Comparison of ENCODE assay signal across 21 cellular contexts in genomic region chr14:94375552-94376107, GRCh38. TPM values are rescaled to one million over a fixed set of nuclear protein-coding genes. Genes with fewer than 3 reads are reported as not detected.
DNase-seq lines count a peak whose midpoint lies in the region; ATAC-seq, FAIRE-seq and TF ChIP-seq lines count a peak whose summit lies in the region.
"Had no signal": no experiment of that assay in that cellular context is flagged by ENCODE, and none has a peak within 500 bp of the region (broad histone marks: within the 10 kb centered on the region; RNA-seq: fewer than 3 reads in every experiment).

No MANE protein-coding gene starts in this region.

- TF ChIP-seq POLR2A in HepG2 (IDR thresholded peaks at IDR 0.05; ENCODE audit: insufficient read depth in 1 of 2, low read depth in 2 of 2, low read length in 2 of 2) = 0 out of 4 replicates have a peak, but pooled peaks of 1 of the 2 experiments have one; percentile 19

- no peak overlapping the region for H3K4me3 ChIP-seq in BLaER1 treated with 17β-estradiol and CSF1 and Interleukin-3, amounts not matched to agents 10 nM and 100 nM
- H3K4me3 ChIP-seq in HUES48 (ENCODE audit: low read depth, low read length) (no peak overlapping the region), HepG2 (replicated peaks in 1 of 3; ENCODE audit: insufficient read depth in 1 of 3, low read depth in 2 of 3, low read length in 3 of 3) (0 out of 6 replicates have a peak overlapping the region, but pooled peaks of 1 of the 3 experiments have one; percentile 4), neutrophil (ENCODE audit: low read depth in 1 of 2, low read length in 1 of 2) (no peak overlapping the region)
- H3K4me3 ChIP-seq: A549, GM12878 had no signal

- no peak overlapping the region for H2AFZ ChIP-seq in HepG2 (ENCODE audit: low read length)

- TF ChIP-seq EP300 in HepG2 (IDR thresholded peaks at IDR 0.05; ENCODE audit: low read depth in 2 of 2, low read length in 2 of 2) (no peak), HepG2 (CRISPR knock-in tag; IDR thresholded peaks at IDR 0.05; ENCODE audit: borderline replicate concordance) (no peak)

- in situ Hi-C loops in HepG2 (cut with HindIII; ENCODE audit: extremely low pct_ligation_motif_present, low pct_unique_long_range_greater_than_20kb) = loop anchor here (5.0 kb wide), 1 partner anchor 37 kb away; no protein-coding TSS in a partner anchor

- TF ChIP-seq CTCF in HepG2 (CRISPR knock-in tag; IDR thresholded peaks at IDR 0.05) (no peak; the same call in 1 of the 2 replicates), neutrophil (IDR thresholded peaks at IDR 0.05) (no peak)

- peak; percentile 51 for ATAC-seq in HepG2
- no peak for ATAC-seq in HG02588 (IDR thresholded peaks at IDR 0.05; ENCODE audit: unreplicated experiment)
- ATAC-seq in HG03095 (IDR thresholded peaks at IDR 0.05; ENCODE audit: unreplicated experiment) = no peak
- ATAC-seq: A549, GM12878, HCT116 had no signal

- H3K27ac ChIP-seq in BLaER1 treated with 17β-estradiol and CSF1 and Interleukin-3, amounts not matched to agents 10 nM and 100 nM = peak overlapping the region in 2 of 11 experiments; percentile 30 to 38; a peak in 2 of 22 replicates
- H3K27ac ChIP-seq in HUES48 (ENCODE audit: low read depth, low read length) = peak overlapping the region; percentile 77
- H3K27ac ChIP-seq in HepG2 (ENCODE audit: extremely low read length, insufficient read depth, low read length) = peak overlapping the region; percentile 41
- H3K27ac ChIP-seq in neutrophil = peak overlapping the region; percentile 63
- H3K27ac ChIP-seq: A549, C4-2B had no signal

- no peak for DNase-seq in HepG2 (ENCODE audit: low spot score)
- no peak for DNase-seq in activated naive CD4-positive, alpha-beta T cell (lab: John Stamatoyannopoulos, UW)
- DNase-seq in germinal center (ENCODE audit: low spot score) = no peak
- DNase-seq: DMS 273 treated with DMSO at 0.1 percent for 48 hours, GDM1, NCI-H1048, NCI-H1436 treated with DMSO at 0.1 percent for 48 hours, NCI-H2029 treated with DMSO at 0.1 percent for 48 hours, NCI-H748 treated with DMSO at 0.1 percent for 48 hours had no signal

- H3K4me1 ChIP-seq in BLaER1 treated with 17β-estradiol and CSF1 and Interleukin-3, amounts not matched to agents 10 nM and 100 nM = peaks cover 4 to 72% (median 6%) of the 10 kb centered on the region in 10 experiments; a peak in 14 of 20 replicates
- peaks cover 19% of the 10 kb centered on the region; the same call in 1 of the 2 replicates for H3K4me1 ChIP-seq in HUES48 (ENCODE audit: control insufficient read depth, insufficient read depth, low read length)
- peaks cover 100% of the 10 kb centered on the region for H3K4me1 ChIP-seq in HepG2 (ENCODE audit: insufficient read depth, low read length)
- H3K4me1 ChIP-seq in neutrophil (ENCODE audit: control insufficient read depth in 1 of 2, insufficient read depth in 1 of 2, low read depth in 1 of 2, low read length in 1 of 2) = no peaks in the 10 kb centered on the region

- no TSS peak for BruUV-seq in HepG2 (replicated peaks; lab: Mats Ljungman, UMichigan)

- H3K4me2 ChIP-seq in BLaER1 treated with 17β-estradiol and CSF1 and Interleukin-3, amounts not matched to agents 10 nM and 100 nM = peak overlapping the region in 9 of 11 experiments; percentile 2 to 80 (median 27); a peak in 10 of 22 replicates
- H3K4me2 ChIP-seq in HepG2 (ENCODE audit: low read depth, low read length) = peak overlapping the region; percentile 30
- H3K4me2 ChIP-seq: A549 had no signal

- H3K9me3 ChIP-seq in BLaER1 treated with 17β-estradiol and CSF1 and Interleukin-3, amounts not matched to agents 10 nM and 100 nM (replicated peaks in 1 of 11) = no peaks in the 10 kb centered on the region
- H3K9me3 ChIP-seq in HUES48 (ENCODE audit: control insufficient read depth, insufficient read depth, low read length) = no peaks in the 10 kb centered on the region
- H3K9me3 ChIP-seq in HepG2 (ENCODE audit: low read length) = no peaks in the 10 kb centered on the region
- peaks cover 5% of the 10 kb centered on the region for H3K9me3 ChIP-seq in neutrophil
- H3K9me3 ChIP-seq: A549 had no signal

- FAIRE-seq in HepG2 (lab: Jason Lieb, UNC) = peak; percentile 84
- FAIRE-seq: A549, GM12878, GM18507 had no signal

- TF ChIP-seq RAD21 in HepG2 (CRISPR knock-in tag; IDR thresholded peaks at IDR 0.05) = no peak

- H3K36me3 ChIP-seq in BLaER1 treated with 17β-estradiol and CSF1 and Interleukin-3, amounts not matched to agents 10 nM and 100 nM = peaks cover 0 to 45% (median 0%) of the 10 kb centered on the region in 11 experiments; a peak in 8 of 22 replicates
- H3K36me3 ChIP-seq in HUES48 (ENCODE audit: control insufficient read depth, insufficient read depth, low read length) = no peaks in the 10 kb centered on the region
- peaks cover 17 to 25% of the 10 kb centered on the region in 2 experiments for H3K36me3 ChIP-seq in HepG2 (replicated peaks in 1 of 2; ENCODE audit: control insufficient read depth in 1 of 2, insufficient read depth in 2 of 2, low read length in 2 of 2)
- H3K36me3 ChIP-seq in neutrophil = peaks cover 48% of the 10 kb centered on the region

- H4K20me1 ChIP-seq in BLaER1 treated with 17β-estradiol and CSF1 and Interleukin-3, amounts not matched to agents 10 nM and 100 nM = no peaks in the 10 kb centered on the region
- H4K20me1 ChIP-seq in HepG2 (ENCODE audit: insufficient read depth, low read length) = peaks cover 39% of the 10 kb centered on the region

- CTCF ChIA-PET in HepG2 (lab: Yijun Ruan, JAX; ENCODE audit: low intra/inter-chr PET ratio, low total read pairs) = interaction anchor here (0.7 to 1.0 kb wide), 2 partner anchors 20 to 37 kb away, joined by 3 to 4 read pairs; no protein-coding TSS in a partner anchor

- WGBS in HepG2 (ENCODE audit: low lambda C conversion rate) = 8% methylated on average over 6 of the region's 6 CpGs

- intact Hi-C loops in HepG2 (cut with micrococcal nuclease; ENCODE audit: unreplicated experiment) = loop anchor here (1.0 to 10.0 kb wide), 4 partner anchors 20 to 241 kb away; no protein-coding TSS in a partner anchor

- H3K79me2 ChIP-seq in HepG2 (ENCODE audit: insufficient read depth, low read length) = no peaks in the 10 kb centered on the region

- no peak overlapping the region for H3K9ac ChIP-seq in BLaER1 treated with 17β-estradiol and CSF1 and Interleukin-3, amounts not matched to agents 10 nM and 100 nM
- no peak overlapping the region for H3K9ac ChIP-seq in HUES48 (ENCODE audit: low read depth, low read length)
- H3K9ac ChIP-seq in HepG2 (ENCODE audit: insufficient read depth, low read depth, low read length) = no peak overlapping the region

- no peaks in the 10 kb centered on the region for H3K27me3 ChIP-seq in BLaER1 treated with 17β-estradiol and CSF1 and Interleukin-3, amounts not matched to agents 10 nM and 100 nM
- H3K27me3 ChIP-seq in HUES48 (ENCODE audit: control insufficient read depth, insufficient read depth, low read length) = no peaks in the 10 kb centered on the region; the same call in 1 of the 2 replicates
- H3K27me3 ChIP-seq in HepG2 (ENCODE audit: control insufficient read depth in 1 of 2, insufficient read depth in 2 of 2, low read length in 2 of 2) = no peaks in the 10 kb centered on the region
- H3K27me3 ChIP-seq in neutrophil = no peaks in the 10 kb centered on the region

- POLR2A ChIA-PET in HepG2 (lab: Yijun Ruan, JAX) = interaction anchor here (1.0 to 5.4 kb wide), 20 partner anchors 8 to 111 kb away, joined by 3 to 88 read pairs (median 7); partner anchors contain the start of genes SERPINA1, SERPINA10, SERPINA2 and SERPINA6

RNA-seq across cellular contexts. Expression of gene SERPINA2, which starts 9.1 kb away (rescaled TPM):
- 0.24 TPM in 1 of 2 replicates, not detected in the other for total RNA-seq in HepG2 (2016; rRNA removed; fragmentation: Illumina TruSeq; extraction: Trizol)
- not detected in 2 replicates for total RNA-seq in HepG2 (2016; cell fraction: cytosol; rRNA removed; fragmentation: Illumina TruSeq; extraction: Trizol; ENCODE audit: low read depth)
- total RNA-seq in HepG2 (2016; cell fraction: insoluble cytoplasmic fraction; rRNA removed; fragmentation: Illumina TruSeq; extraction: Trizol) = 0.21 TPM in 1 of 2 replicates, not detected in the other
- not detected in 2 replicates for total RNA-seq in HepG2 (2016; cell fraction: membrane; rRNA removed; fragmentation: Illumina TruSeq; extraction: Trizol)
- total RNA-seq in HepG2 (2016; cell fraction: nucleus; rRNA removed; fragmentation: Illumina TruSeq; extraction: Trizol) = not detected in 2 replicates
- 0.08 TPM in 1 of 2 replicates, not detected in the other for polyA plus RNA-seq in HepG2 (2011; rRNA removed)
- not detected in 2 replicates for polyA plus RNA-seq in HepG2 (2011; cell fraction: cytosol; rRNA removed)
- polyA plus RNA-seq in HepG2 (2011; cell fraction: nucleus; rRNA removed) = 0.81 and 0.84 TPM in 2 replicates
- polyA plus RNA-seq in HepG2 (2012) = 0.17 TPM in 1 of 2 replicates, not detected in the other
- not detected in 2 replicates for polyA plus RNA-seq in HepG2 (2016; cell fraction: cytosol; fragmentation: Illumina TruSeq; extraction: Trizol; ENCODE audit: low read depth)
- not detected in 2 replicates for polyA plus RNA-seq in HepG2 (2016; cell fraction: insoluble cytoplasmic fraction; fragmentation: Illumina TruSeq; extraction: Trizol; ENCODE audit: low read depth)
- 0.21 TPM in 1 of 2 replicates, not detected in the other for polyA plus RNA-seq in HepG2 (2016; cell fraction: membrane; fragmentation: Illumina TruSeq; extraction: Trizol; ENCODE audit: low read depth)
- polyA plus RNA-seq in HepG2 (2016; cell fraction: nucleus; fragmentation: Illumina TruSeq; extraction: Trizol; ENCODE audit: insufficient read depth, low read depth) = not detected in 2 replicates
- polyA minus RNA-seq in HepG2 (2011; rRNA and poly(A)+ RNA removed; ENCODE audit: low replicate concordance) = not detected in 2 replicates
- not detected in 2 replicates for polyA minus RNA-seq in HepG2 (2011; cell fraction: cytosol; rRNA and poly(A)+ RNA removed)
- polyA minus RNA-seq in HepG2 (2011; cell fraction: nucleus; rRNA and poly(A)+ RNA removed) = 0.87 and 1.4 TPM in 2 replicates
- total RNA-seq: GM12878, MCF 10A, NCI-H460 had no signal
- polyA plus RNA-seq: A549, GM12878 had no signal

RNA-seq across cellular contexts. Expression of gene SERPINA1, which starts 12.8 kb away (rescaled TPM):
- total RNA-seq in HepG2 (2016; rRNA removed; fragmentation: Illumina TruSeq; extraction: Trizol) = 2,013 and 3,266 TPM in 2 replicates
- 1,032 and 1,133 TPM in 2 replicates for total RNA-seq in HepG2 (2016; cell fraction: cytosol; rRNA removed; fragmentation: Illumina TruSeq; extraction: Trizol; ENCODE audit: low read depth)
- 1,778 and 3,168 TPM in 2 replicates for total RNA-seq in HepG2 (2016; cell fraction: insoluble cytoplasmic fraction; rRNA removed; fragmentation: Illumina TruSeq; extraction: Trizol)
- 2,429 and 2,540 TPM in 2 replicates for total RNA-seq in HepG2 (2016; cell fraction: membrane; rRNA removed; fragmentation: Illumina TruSeq; extraction: Trizol)
- 3,105 and 3,600 TPM in 2 replicates for total RNA-seq in HepG2 (2016; cell fraction: nucleus; rRNA removed; fragmentation: Illumina TruSeq; extraction: Trizol)
- 11,015 and 14,177 TPM in 2 replicates for polyA plus RNA-seq in HepG2 (2011; rRNA removed)
- polyA plus RNA-seq in HepG2 (2011; cell fraction: cytosol; rRNA removed) = 9,533 and 11,655 TPM in 2 replicates
- 2,313 and 3,208 TPM in 2 replicates for polyA plus RNA-seq in HepG2 (2011; cell fraction: nucleus; rRNA removed)
- 7,481 and 10,843 TPM in 2 replicates for polyA plus RNA-seq in HepG2 (2012)
- 4,767 and 4,962 TPM in 2 replicates for polyA plus RNA-seq in HepG2 (2016; cell fraction: cytosol; fragmentation: Illumina TruSeq; extraction: Trizol; ENCODE audit: low read depth)
- polyA plus RNA-seq in HepG2 (2016; cell fraction: insoluble cytoplasmic fraction; fragmentation: Illumina TruSeq; extraction: Trizol; ENCODE audit: low read depth) = 4,118 and 4,730 TPM in 2 replicates
- 6,083 and 6,679 TPM in 2 replicates for polyA plus RNA-seq in HepG2 (2016; cell fraction: membrane; fragmentation: Illumina TruSeq; extraction: Trizol; ENCODE audit: low read depth)
- 8,870 and 9,648 TPM in 2 replicates for polyA plus RNA-seq in HepG2 (2016; cell fraction: nucleus; fragmentation: Illumina TruSeq; extraction: Trizol; ENCODE audit: insufficient read depth, low read depth)
- 7.6 and 11,192 TPM in 2 replicates for polyA minus RNA-seq in HepG2 (2011; rRNA and poly(A)+ RNA removed; ENCODE audit: low replicate concordance)
- polyA minus RNA-seq in HepG2 (2011; cell fraction: cytosol; rRNA and poly(A)+ RNA removed) = 3,443 and 4,995 TPM in 2 replicates
- 1,177 and 2,207 TPM in 2 replicates for polyA minus RNA-seq in HepG2 (2011; cell fraction: nucleus; rRNA and poly(A)+ RNA removed)

RNA-seq across cellular contexts. Expression of gene SERPINA6, which starts 52.5 kb away (rescaled TPM):
- 144 and 260 TPM in 2 replicates for total RNA-seq in HepG2 (2016; rRNA removed; fragmentation: Illumina TruSeq; extraction: Trizol)
- 46.5 and 59.8 TPM in 2 replicates for total RNA-seq in HepG2 (2016; cell fraction: cytosol; rRNA removed; fragmentation: Illumina TruSeq; extraction: Trizol; ENCODE audit: low read depth)
- total RNA-seq in HepG2 (2016; cell fraction: insoluble cytoplasmic fraction; rRNA removed; fragmentation: Illumina TruSeq; extraction: Trizol) = 147 and 255 TPM in 2 replicates
- 72.4 and 91.0 TPM in 2 replicates for total RNA-seq in HepG2 (2016; cell fraction: membrane; rRNA removed; fragmentation: Illumina TruSeq; extraction: Trizol)
- 209 and 232 TPM in 2 replicates for total RNA-seq in HepG2 (2016; cell fraction: nucleus; rRNA removed; fragmentation: Illumina TruSeq; extraction: Trizol)
- 333 and 391 TPM in 2 replicates for polyA plus RNA-seq in HepG2 (2011; rRNA removed)
- polyA plus RNA-seq in HepG2 (2011; cell fraction: cytosol; rRNA removed) = 334 and 367 TPM in 2 replicates
- 148 and 149 TPM in 2 replicates for polyA plus RNA-seq in HepG2 (2011; cell fraction: nucleus; rRNA removed)
- 165 and 183 TPM in 2 replicates for polyA plus RNA-seq in HepG2 (2012)
- 50.8 and 68.1 TPM in 2 replicates for polyA plus RNA-seq in HepG2 (2016; cell fraction: cytosol; fragmentation: Illumina TruSeq; extraction: Trizol; ENCODE audit: low read depth)
- polyA plus RNA-seq in HepG2 (2016; cell fraction: insoluble cytoplasmic fraction; fragmentation: Illumina TruSeq; extraction: Trizol; ENCODE audit: low read depth) = 148 and 161 TPM in 2 replicates
- polyA plus RNA-seq in HepG2 (2016; cell fraction: membrane; fragmentation: Illumina TruSeq; extraction: Trizol; ENCODE audit: low read depth) = 59.5 and 79.3 TPM in 2 replicates
- polyA plus RNA-seq in HepG2 (2016; cell fraction: nucleus; fragmentation: Illumina TruSeq; extraction: Trizol; ENCODE audit: insufficient read depth, low read depth) = 298 and 309 TPM in 2 replicates
- 295 TPM in 1 of 2 replicates, not detected in the other for polyA minus RNA-seq in HepG2 (2011; rRNA and poly(A)+ RNA removed; ENCODE audit: low replicate concordance)
- 62.1 and 78.1 TPM in 2 replicates for polyA minus RNA-seq in HepG2 (2011; cell fraction: cytosol; rRNA and poly(A)+ RNA removed)
- polyA minus RNA-seq in HepG2 (2011; cell fraction: nucleus; rRNA and poly(A)+ RNA removed) = 54.3 and 66.5 TPM in 2 replicates
- total RNA-seq: MCF 10A, NCI-H460 had no signal
